Comparison of ENCODE assay signal across 16 cellular contexts in genomic region chr17:34644941-34645550, GRCh38.
"Had no signal": no experiment of that assay in that cellular context is flagged by ENCODE, and none has a peak within 500 bp of the region (broad histone marks: within the 10 kb centered on the region; RNA-seq: fewer than 3 reads in every experiment).

No MANE protein-coding gene starts in this region.

- H3K4me1 ChIP-seq: esophagus muscularis mucosa, gastroesophageal sphincter, heart left ventricle, left lung, prostate gland, suprapubic skin, transverse colon, uterus had no signal

- H3K27ac ChIP-seq: esophagus muscularis mucosa, gastroesophageal sphincter, heart left ventricle, left lung, prostate gland, suprapubic skin, transverse colon, uterus had no signal

- ATAC-seq: gastroesophageal sphincter; heart left ventricle; left lung; right cardiac atrium; stimulated activated naive CD8-positive, alpha-beta T cell treated with anti-CD3 and anti-CD28 coated beads, Interleukin-15, amount 100 ng/mL, for 72 hours; WTC11 had no signal

- DNase-seq: activated CD4-positive, alpha-beta memory T cell treated with anti-CD3 and anti-CD28 coated beads for 36 hours; activated CD4-positive, alpha-beta T cell treated with anti-CD3 and anti-CD28 coated beads for 4 hours; activated T-cell treated with anti-CD3 and anti-CD28 coated beads for 4 hours; effector CD4-positive, alpha-beta T cell; heart left ventricle; left lung; mammary epithelial cell; right cardiac atrium; stimulated activated naive CD8-positive, alpha-beta T cell treated with anti-CD3 and anti-CD28 coated beads, Interleukin-15, amount 100 ng/mL, for 72 hours; transverse colon; uterus had no signal

- H3K9me3 ChIP-seq: esophagus muscularis mucosa, gastroesophageal sphincter, heart left ventricle, left lung, prostate gland, suprapubic skin, transverse colon, uterus had no signal

- H3K36me3 ChIP-seq: esophagus muscularis mucosa, gastroesophageal sphincter, heart left ventricle, left lung, prostate gland, suprapubic skin, transverse colon, uterus had no signal

- H3K4me3 ChIP-seq: esophagus muscularis mucosa, gastroesophageal sphincter, heart left ventricle, left lung, prostate gland, suprapubic skin, transverse colon, uterus had no signal

- H3K27me3 ChIP-seq: uterus had no signal
